Comparison of ENCODE assay signal across 23 cellular contexts in genomic region chr2:31805688-31806087, GRCh38.
"Had no signal": no experiment of that assay in that cellular context is flagged by ENCODE, and none has a peak within 500 bp of the region (broad histone marks: within the 10 kb centered on the region; RNA-seq: fewer than 3 reads in every experiment).

No MANE protein-coding gene starts in this region.

- H3K79me2 ChIP-seq: parathyroid adenoma had no signal

- H3K4me3 Mint-ChIP-seq: stimulated activated effector memory CD8-positive, alpha-beta T cell treated with anti-CD3 and anti-CD28 coated beads, Interleukin-12 subunit alpha, Interleukin-12 subunit beta, amount 100 ng/mL, for 72 hours; type B pancreatic cell had no signal

- H3K36me3 Mint-ChIP-seq: naive thymus-derived CD8-positive, alpha-beta T cell; stimulated activated effector memory CD8-positive, alpha-beta T cell treated with anti-CD3 and anti-CD28 coated beads, Interleukin-12 subunit alpha, Interleukin-12 subunit beta, amount 100 ng/mL, for 72 hours; type B pancreatic cell had no signal

- H3K4me1 Mint-ChIP-seq: stimulated activated effector memory CD8-positive, alpha-beta T cell treated with anti-CD3 and anti-CD28 coated beads, Interleukin-12 subunit alpha, Interleukin-12 subunit beta, amount 100 ng/mL, for 72 hours had no signal

- H3K9me3 Mint-ChIP-seq: type B pancreatic cell had no signal

- ATAC-seq: esophagus mucosa; gastrocnemius medialis; left ventricle myocardium superior; lower lobe of right lung; naive thymus-derived CD8-positive, alpha-beta T cell; sciatic nerve; stimulated activated effector memory CD8-positive, alpha-beta T cell treated with anti-CD3 and anti-CD28 coated beads, Interleukin-12 subunit alpha, Interleukin-12 subunit beta, amount 100 ng/mL, for 72 hours had no signal

- H3K27me3 ChIP-seq: gastrocnemius medialis, thyroid gland had no signal

- H3K9me3 ChIP-seq: gastrocnemius medialis, lower lobe of right lung, stomach, thyroid gland had no signal

- H3K4me1 ChIP-seq: lower lobe of right lung, parathyroid adenoma, stomach, thyroid gland had no signal

- H2AFZ ChIP-seq: parathyroid adenoma had no signal

- H3K4me2 ChIP-seq: smooth muscle cell had no signal

- H3K27ac ChIP-seq: epithelial cell of prostate, gastrocnemius medialis, lower lobe of right lung, parathyroid adenoma, stomach, thyroid gland had no signal

- DNase-seq: cerebellar nuclear complex; cortex of kidney; effector CD4-positive, alpha-beta T cell; foreskin fibroblast; gastrocnemius medialis; head of caudate nucleus; left ventricle myocardium superior; lower lobe of right lung; naive thymus-derived CD8-positive, alpha-beta T cell; stimulated activated CD4-positive, alpha-beta T cell treated with anti-CD3 and anti-CD28 coated beads, Interleukin-12 subunit alpha, Interleukin-12 subunit beta, amount 100 ng/mL, for 4 hours; stimulated activated CD4-positive, alpha-beta T cell treated with anti-CD3 and anti-CD28 coated beads, Interleukin-2, amount 100 ng/mL, for 24 hours; stimulated activated CD4-positive, alpha-beta T cell treated with anti-CD3 and anti-CD28 coated beads, Interleukin-4, amount 100 ng/mL, for 24 hours; stimulated activated naive CD4-positive, alpha-beta T cell treated with Interleukin-2 at 50 U/mL for 16 hours; stomach; thyroid gland had no signal

- H3K9ac ChIP-seq: parathyroid adenoma had no signal

- H3K36me3 ChIP-seq: gastrocnemius medialis, lower lobe of right lung, stomach, thyroid gland had no signal

- H3K4me3 ChIP-seq: gastrocnemius medialis, lower lobe of right lung, smooth muscle cell, stomach, thyroid gland had no signal

- H3K27me3 Mint-ChIP-seq: progenitor cell of endocrine pancreas, type B pancreatic cell had no signal

- H3K27ac Mint-ChIP-seq: naive thymus-derived CD8-positive, alpha-beta T cell; progenitor cell of endocrine pancreas; stimulated activated effector memory CD8-positive, alpha-beta T cell treated with anti-CD3 and anti-CD28 coated beads, Interleukin-12 subunit alpha, Interleukin-12 subunit beta, amount 100 ng/mL, for 72 hours; type B pancreatic cell had no signal
